ENCODE assay signal across 8 cellular contexts in genomic region chr2:18519991-18520604, GRCh38. TPM values are rescaled to one million over a fixed set of nuclear protein-coding genes. Genes with fewer than 3 reads are reported as not detected.
A peak's percentile ranks its signal among the peaks of the same experiment; 100 is the strongest.
DNase-seq lines count a peak whose midpoint lies in the region; ATAC-seq and TF ChIP-seq lines count a peak whose summit lies in the region.

No MANE protein-coding gene starts in this region.

- H3K36me3 ChIP-seq in heart right ventricle: no peaks in the 10 kb centered on the region
- no peaks in the 10 kb centered on the region for H3K36me3 ChIP-seq in transverse colon
- H3K36me3 ChIP-seq in MG63: no peaks in the 10 kb centered on the region

- CTCF ChIA-PET in activated CD8-positive, alpha-beta T cell treated with anti-CD3 and anti-CD28 coated beads, Interleukin-2, amount 10 ng/mL, durations not matched to agents 7 days and 5 days (lab: Charles Lee): interaction anchor here (0.7 to 2.4 kb wide), 12 partner anchors 8 to 1343 kb away, joined by 3 to 8 read pairs (median 4); no protein-coding TSS in a partner anchor
- CTCF ChIA-PET in activated CD8-positive, alpha-beta T cell treated with anti-CD3 and anti-CD28 coated beads for 36 hours (lab: Charles Lee): interaction anchor here (0.7 to 3.0 kb wide), 27 partner anchors 8 to 1344 kb away, joined by 3 to 20 read pairs (median 4); partner anchors contain the start of gene RDH14

- H3K4me3 Mint-ChIP-seq in activated CD8-positive, alpha-beta T cell treated with anti-CD3 and anti-CD28 coated beads, Interleukin-2, amount 10 ng/mL, durations not matched to agents 7 days and 5 days: no peak overlapping the region
- no peak overlapping the region for H3K4me3 Mint-ChIP-seq in activated CD8-positive, alpha-beta T cell treated with anti-CD3 and anti-CD28 coated beads for 36 hours

- no peak for TF ChIP-seq CTCF in activated CD8-positive, alpha-beta T cell treated with anti-CD3 and anti-CD28 coated beads for 36 hours (IDR thresholded peaks at IDR 0.05)
- TF ChIP-seq CTCF in heart right ventricle (IDR thresholded peaks at IDR 0.05) (no peak), transverse colon (IDR thresholded peaks at IDR 0.05) (no peak), omental fat pad (IDR thresholded peaks at IDR 0.05) (no peak)

- TF ChIP-seq EP300 in transverse colon (IDR thresholded peaks at IDR 0.05; ENCODE audit: low read depth): no peak

- 23 to 33% methylated on average over 9 of the region's 9 CpGs for WGBS in heart right ventricle, 2 donors
- WGBS in transverse colon (ENCODE audit: low coverage in 1 of 2), 2 donors: 51 to 59% methylated on average over 5 to 9 of the region's 9 CpGs

- no peak for DNase-seq in activated CD8-positive, alpha-beta T cell treated with anti-CD3 and anti-CD28 coated beads, Interleukin-2, amount 10 ng/mL, durations not matched to agents 7 days and 5 days
- no peak for DNase-seq in activated CD8-positive, alpha-beta T cell treated with anti-CD3 and anti-CD28 coated beads for 36 hours
- DNase-seq in heart right ventricle (no peak), transverse colon (no peak), omental fat pad (ENCODE audit: low spot score) (no peak), MG63 (no peak), NOMO-1 treated with DMSO at 0.1 percent for 48 hours (lab: John Stamatoyannopoulos, UW; ENCODE audit: unreplicated experiment) (no peak)

- no peaks in the 10 kb centered on the region for H3K4me1 Mint-ChIP-seq in activated CD8-positive, alpha-beta T cell treated with anti-CD3 and anti-CD28 coated beads, Interleukin-2, amount 10 ng/mL, durations not matched to agents 7 days and 5 days (ENCODE audit: low read depth)
- no peaks in the 10 kb centered on the region for H3K4me1 Mint-ChIP-seq in activated CD8-positive, alpha-beta T cell treated with anti-CD3 and anti-CD28 coated beads for 36 hours (ENCODE audit: low read depth)

- H3K27ac ChIP-seq in heart right ventricle (peak overlapping the region in 9 of 10 donors; percentile 3 to 79 (median 49)), transverse colon (peak overlapping the region; percentile 42 to 75 (median 56))

- H3K4me3 ChIP-seq in heart right ventricle (peak overlapping the region in 2 of 10 donors; percentile 4), transverse colon (no peak overlapping the region), MG63 (no peak overlapping the region)

- H3K27me3 Mint-ChIP-seq in activated CD8-positive, alpha-beta T cell treated with anti-CD3 and anti-CD28 coated beads, Interleukin-2, amount 10 ng/mL, durations not matched to agents 7 days and 5 days (ENCODE audit: low read depth): peaks cover 12% of the 10 kb centered on the region
- peaks cover 17% of the 10 kb centered on the region for H3K27me3 Mint-ChIP-seq in activated CD8-positive, alpha-beta T cell treated with anti-CD3 and anti-CD28 coated beads for 36 hours

- intact Hi-C loops in activated CD8-positive, alpha-beta T cell treated with anti-CD3 and anti-CD28 coated beads for 36 hours (cut with micrococcal nuclease): loop anchor here (5.0 to 10.0 kb wide), 3 partner anchors 225 to 1347 kb away; no protein-coding TSS in a partner anchor
- intact Hi-C loops in heart right ventricle (cut with DNase I): loop anchor here (1.0 to 10.0 kb wide), 16 partner anchors 37 to 1343 kb away; partner anchors contain the start of genes RDH14 (in 2 of the 10) and OSR1 (in 1 of the 10)
- intact Hi-C loops in transverse colon (cut with DNase I; ENCODE audit: low total_unique reads): loop anchor here (2.0 to 10.0 kb wide), 3 partner anchors 225 to 1343 kb away; no protein-coding TSS in a partner anchor

- no peak overlapping the region for H3K27ac Mint-ChIP-seq in activated CD8-positive, alpha-beta T cell treated with anti-CD3 and anti-CD28 coated beads, Interleukin-2, amount 10 ng/mL, durations not matched to agents 7 days and 5 days
- H3K27ac Mint-ChIP-seq in activated CD8-positive, alpha-beta T cell treated with anti-CD3 and anti-CD28 coated beads for 36 hours: no peak overlapping the region

- no peaks in the 10 kb centered on the region for H3K36me3 Mint-ChIP-seq in activated CD8-positive, alpha-beta T cell treated with anti-CD3 and anti-CD28 coated beads, Interleukin-2, amount 10 ng/mL, durations not matched to agents 7 days and 5 days (ENCODE audit: low read depth)
- no peaks in the 10 kb centered on the region for H3K36me3 Mint-ChIP-seq in activated CD8-positive, alpha-beta T cell treated with anti-CD3 and anti-CD28 coated beads for 36 hours (ENCODE audit: low read depth)

- ATAC-seq in activated CD8-positive, alpha-beta T cell treated with anti-CD3 and anti-CD28 coated beads, Interleukin-2, amount 10 ng/mL, durations not matched to agents 7 days and 5 days: peak; percentile 23
- no peak for ATAC-seq in activated CD8-positive, alpha-beta T cell treated with anti-CD3 and anti-CD28 coated beads for 36 hours
- ATAC-seq in HG03135 (IDR thresholded peaks at IDR 0.05; ENCODE audit: unreplicated experiment): peak; percentile 22
- ATAC-seq in heart right ventricle: peak in 3 of 8 donors; percentile 9 to 31 (median 10)
- ATAC-seq in omental fat pad (ENCODE audit: low FRiP score): no peak

- POLR2A ChIA-PET in activated CD8-positive, alpha-beta T cell treated with anti-CD3 and anti-CD28 coated beads, Interleukin-2, amount 10 ng/mL, durations not matched to agents 7 days and 5 days (lab: Charles Lee): no interaction called here
- POLR2A ChIA-PET in activated CD8-positive, alpha-beta T cell treated with anti-CD3 and anti-CD28 coated beads for 36 hours (lab: Charles Lee): no interaction called here

- TF ChIP-seq POLR2A in transverse colon (IDR thresholded peaks at IDR 0.05): no peak

- in situ Hi-C loops in transverse colon (cut with MboI; ENCODE audit: low pct_ligation_motif_present in 1 of 4, low pct_unique_long_range_greater_than_20kb in 1 of 4, low sequenced_read_pairs in 3 of 4): loop anchor here (5.0 to 25.0 kb wide), 4 partner anchors 842 to 1345 kb away; partner anchors contain the start of gene OSR1 (in 4 of the 4)

- H3K9me3 ChIP-seq in heart right ventricle (no peaks in the 10 kb centered on the region), transverse colon (no peaks in the 10 kb centered on the region), MG63 (no peaks in the 10 kb centered on the region)

- H3K9me3 Mint-ChIP-seq in activated CD8-positive, alpha-beta T cell treated with anti-CD3 and anti-CD28 coated beads, Interleukin-2, amount 10 ng/mL, durations not matched to agents 7 days and 5 days (ENCODE audit: insufficient read depth): no peaks in the 10 kb centered on the region
- H3K9me3 Mint-ChIP-seq in activated CD8-positive, alpha-beta T cell treated with anti-CD3 and anti-CD28 coated beads for 36 hours: no peaks in the 10 kb centered on the region

- H3K4me1 ChIP-seq in heart right ventricle (peaks cover 8 to 47% (median 27%) of the 10 kb centered on the region in 9 donors), transverse colon (peaks cover 0 to 16% (median 1%) of the 10 kb centered on the region in 4 donors)

- H3K27me3 ChIP-seq in heart right ventricle (no peaks in the 10 kb centered on the region), transverse colon (no peaks in the 10 kb centered on the region), MG63 (no peaks in the 10 kb centered on the region)

RNA-seq across cellular contexts. Expression of gene RDH14, which starts 40.4 kb away (rescaled TPM):
- 10 to 100 TPM; 14.6 to 15.7 TPM for total RNA-seq in activated CD8-positive, alpha-beta T cell treated with anti-CD3 and anti-CD28 coated beads, Interleukin-2, amount 10 ng/mL, durations not matched to agents 7 days and 5 days
- 10 to 100 TPM; 18.8 to 19.4 TPM for total RNA-seq in activated CD8-positive, alpha-beta T cell treated with anti-CD3 and anti-CD28 coated beads for 36 hours
- 10 to 100 TPM; 40.8 to 54.8 (median 47.5) TPM for total RNA-seq in heart right ventricle
- 10 to 100 TPM; 25.8 to 35.0 TPM for polyA plus RNA-seq in heart right ventricle
- total RNA-seq in transverse colon: 100 to 1,000 TPM in 1 of 4 donors, 10 to 100 TPM in 3; 26.4 to 138 (median 32.5) TPM
- total RNA-seq in omental fat pad: 10 to 100 TPM; 23.5 to 35.8 (median 31.6) TPM
- total RNA-seq in MG63 (2014; rRNA removed; shearing (Covaris generic); ENCODE audit: low replicate concordance): 29.1 and 34.6 TPM in 2 replicates

Comparison
In these comparisons a context has a peak if more than half of its experiments do, and no peak if none do; other contexts are left out.
1. ATAC-seq: peak in activated CD8-positive, alpha-beta T cell treated with anti-CD3 and anti-CD28 coated beads, Interleukin-2, amount 10 ng/mL, durations not matched to agents 7 days and 5 days (single experiment) and HG03135 (single experiment); none in activated CD8-positive, alpha-beta T cell treated with anti-CD3 and anti-CD28 coated beads for 36 hours (single experiment) and omental fat pad (single experiment).